ENCODE assay signal across 18 cellular contexts in the genomic region with DNA sequence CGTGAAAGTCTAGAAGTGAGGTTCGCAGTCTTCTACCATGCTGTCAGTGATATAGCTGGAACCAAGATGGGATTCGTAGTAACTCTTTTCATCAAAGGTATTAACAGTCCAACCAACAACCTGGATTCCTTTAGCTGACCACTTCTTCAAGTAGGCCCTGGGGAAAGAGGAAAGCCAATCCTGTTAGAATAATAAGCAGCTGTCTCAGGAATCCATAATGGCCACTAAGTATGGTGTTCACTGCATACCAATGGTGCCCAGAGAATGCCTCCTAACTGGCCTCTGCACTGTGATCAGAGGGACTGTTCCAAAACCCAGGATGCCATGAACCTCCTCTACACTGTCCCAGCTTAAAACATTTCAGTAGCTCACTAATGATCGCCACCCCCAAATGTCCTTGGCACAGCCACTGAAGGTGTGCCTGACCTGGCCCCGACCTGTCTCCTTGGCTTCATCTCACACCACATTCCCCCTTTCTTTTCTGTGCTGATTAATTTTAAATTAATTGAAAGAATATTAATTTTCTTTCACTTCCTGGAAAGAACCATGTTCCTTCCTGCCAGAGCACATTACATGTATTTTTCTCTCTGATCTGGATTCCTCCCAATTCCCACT.
"Had no signal": no experiment of that assay in that cellular context is flagged by ENCODE, and none has a peak within 500 bp of the region (broad histone marks: within the 10 kb centered on the region; RNA-seq: fewer than 3 reads in every experiment).

No MANE protein-coding gene starts in this region.

- DNase-seq: activated CD4-positive, alpha-beta T cell treated with anti-CD3 and anti-CD28 coated beads for 4 hours; activated naive CD4-positive, alpha-beta T cell treated with anti-CD3 and anti-CD28 coated beads, Interleukin-2, amount 50 U/mL, for 16 hours; activated naive CD8-positive, alpha-beta T cell treated with anti-CD3 and anti-CD28 coated beads, Interleukin-2, amount 10 ng/mL, durations not matched to agents 7 days and 5 days; activated T-cell treated with anti-CD3 and anti-CD28 coated beads for 4 hours; adrenal gland; central memory CD4-positive, alpha-beta T cell; NCI-H1436 treated with DMSO at 0.1 percent for 48 hours; NCI-H187; NCI-H2081; NCI-H510A treated with DMSO at 0.1 percent for 48 hours; NCI-H69; NK-92 treated with Interleukin-12 subunit alpha and Interleukin-12 subunit beta, amount 100 ng/mL, for 24 hours; OCI-M1; SHP77 had no signal

- H3K27ac Mint-ChIP-seq: activated naive CD8-positive, alpha-beta T cell treated with anti-CD3 and anti-CD28 coated beads, Interleukin-2, amount 10 ng/mL, durations not matched to agents 7 days and 5 days had no signal

- H3K9me3 Mint-ChIP-seq: activated naive CD8-positive, alpha-beta T cell treated with anti-CD3 and anti-CD28 coated beads, Interleukin-2, amount 10 ng/mL, durations not matched to agents 7 days and 5 days had no signal

- H3K27ac ChIP-seq: adrenal gland, SJSA1 had no signal

- FAIRE-seq: bronchial epithelial cell, RCC 7860 had no signal

- H3K4me1 ChIP-seq: SJSA1 had no signal

- H3K9me3 ChIP-seq: adrenal gland, SJSA1 had no signal

- H3K27me3 ChIP-seq: adrenal gland, SJSA1 had no signal

- H3K4me3 Mint-ChIP-seq: activated naive CD8-positive, alpha-beta T cell treated with anti-CD3 and anti-CD28 coated beads, Interleukin-2, amount 10 ng/mL, durations not matched to agents 7 days and 5 days had no signal

- H3K27me3 Mint-ChIP-seq: activated naive CD8-positive, alpha-beta T cell treated with anti-CD3 and anti-CD28 coated beads, Interleukin-2, amount 10 ng/mL, durations not matched to agents 7 days and 5 days had no signal

- ATAC-seq: activated CD4-positive, CD25-positive, alpha-beta regulatory T cell treated with anti-CD3 and anti-CD28 coated beads, Interleukin-2, amount 50 U/mL, for 24 hours had no signal

- H3K4me3 ChIP-seq: adrenal gland, SJSA1 had no signal
